Comparison of ENCODE assay signal across 12 cellular contexts in the genomic region with DNA sequence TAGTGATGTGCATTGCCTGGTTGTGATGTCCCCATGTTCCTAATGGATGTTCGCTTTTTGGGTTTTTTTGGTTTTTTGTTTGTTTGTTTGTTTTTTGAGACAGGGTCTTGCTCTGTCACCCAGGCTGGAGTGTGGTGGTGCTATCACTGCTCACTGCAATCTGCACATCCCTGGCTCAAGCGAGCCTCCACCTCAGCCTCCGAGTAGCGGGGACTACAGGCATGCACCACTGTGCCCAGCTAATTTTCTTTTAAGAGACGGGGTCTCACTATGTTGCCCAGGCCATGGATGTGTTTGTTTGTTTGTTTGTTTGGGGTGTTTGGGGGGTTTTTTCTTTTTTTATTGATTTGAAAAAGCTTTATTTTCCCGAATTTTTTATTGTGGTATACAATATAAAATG. TPM values are rescaled to one million over a fixed set of nuclear protein-coding genes. Genes with fewer than 3 reads are reported as not detected.
DNase-seq lines count a peak whose midpoint lies in the region; ATAC-seq and TF ChIP-seq lines count a peak whose summit lies in the region.
"Had no signal": no experiment of that assay in that cellular context is flagged by ENCODE, and none has a peak within 500 bp of the region (broad histone marks: within the 10 kb centered on the region; RNA-seq: fewer than 3 reads in every experiment).

No MANE protein-coding gene starts in this region.

- peak overlapping the region; percentile 99 to 100 (median 99) for H3K27ac ChIP-seq in esophagus muscularis mucosa (replicated peaks in 1 of 4)

- TF ChIP-seq EP300 in esophagus muscularis mucosa (IDR thresholded peaks at IDR 0.05) = no peak

- WGBS in esophagus muscularis mucosa = 76% methylated on average over 6 of the region's 6 CpGs

- H3K36me3 ChIP-seq in esophagus muscularis mucosa = peaks cover 0 to 3% (median 0%) of the 10 kb centered on the region in 4 donors
- H3K36me3 ChIP-seq: upper lobe of left lung had no signal

- no peak for ATAC-seq in GM18867 (IDR thresholded peaks at IDR 0.05; ENCODE audit: unreplicated experiment)
- ATAC-seq in GM18909 (IDR thresholded peaks at IDR 0.05; ENCODE audit: poor library complexity, unreplicated experiment) = no peak

- H3K4me1 Mint-ChIP-seq in HFFc6 (ENCODE audit: low read depth) (peaks cover 55% of the 10 kb centered on the region), nephron progenitor cell (peaks cover 10% of the 10 kb centered on the region)

- H3K9me3 Mint-ChIP-seq in HFFc6 = peaks cover 40% of the 10 kb centered on the region
- H3K9me3 Mint-ChIP-seq in nephron progenitor cell = peaks cover 52% of the 10 kb centered on the region

- CTCF ChIA-PET in AG04449 (lab: Yijun Ruan, JAX) = interaction anchor here (1.3 to 6.9 kb wide), 4 partner anchors 43 to 128 kb away, joined by 3 to 63 read pairs (median 4); no protein-coding TSS in a partner anchor

- TF ChIP-seq CTCF in AG04449 (IDR thresholded peaks at IDR 0.05; ENCODE audit: insufficient read depth, low read length, missing control alignments) (no peak), HFFc6 (IDR thresholded peaks at IDR 0.05) (no peak), esophagus muscularis mucosa (IDR thresholded peaks at IDR 0.05) (no peak), nephron progenitor cell (IDR thresholded peaks at IDR 0.05) (no peak)

- H3K4me1 ChIP-seq in esophagus muscularis mucosa = peaks cover 15 to 54% (median 51%) of the 10 kb centered on the region in 4 donors

- POLR2A ChIA-PET in AG04449 (lab: Yijun Ruan, JAX) = interaction anchor here (0.7 to 3.0 kb wide), 6 partner anchors 17 to 128 kb away, joined by 4 to 26 read pairs (median 6); a partner anchor contains a TSS

- peak overlapping the region; percentile 70 for H3K27ac Mint-ChIP-seq in HFFc6
- H3K27ac Mint-ChIP-seq in nephron progenitor cell = no peak overlapping the region
- H3K27ac Mint-ChIP-seq: dendritic cell treated with granulocyte-macrophage colony-stimulating factor and Interleukin-4, amounts not matched to agents 40 ng/mL and 50 ng/mL, for 4 days had no signal

- H3K4me3 Mint-ChIP-seq in HFFc6 (peak overlapping the region; percentile 93), nephron progenitor cell (peak overlapping the region; percentile 68)
- H3K4me3 Mint-ChIP-seq: dendritic cell treated with granulocyte-macrophage colony-stimulating factor and Interleukin-4, amounts not matched to agents 40 ng/mL and 50 ng/mL, for 4 days had no signal

- no peak for TF ChIP-seq POLR2A in esophagus muscularis mucosa (IDR thresholded peaks at IDR 0.05; ENCODE audit: low read depth)

- intact Hi-C loops in esophagus muscularis mucosa (cut with DNase I) = no loop called here

- peak overlapping the region; percentile 81 for H3K4me3 ChIP-seq in AG04449 (ENCODE audit: low read depth, low read length)
- peak overlapping the region; percentile 81 to 97 (median 94) for H3K4me3 ChIP-seq in esophagus muscularis mucosa

- peaks cover 0 to 8% (median 0%) of the 10 kb centered on the region in 4 donors for H3K27me3 ChIP-seq in esophagus muscularis mucosa

- H3K9me3 ChIP-seq in esophagus muscularis mucosa = peaks cover 0 to 19% (median 9%) of the 10 kb centered on the region in 4 donors

- DNase-seq in AG04449 (ENCODE audit: low read depth, low spot score) (no peak), HFFc6 (no peak), esophagus muscularis mucosa (ENCODE audit: extremely low spot score) (peak; percentile 66), nephron progenitor cell (no peak), T-helper 2 cell (no peak), COR-L47 (lab: John Stamatoyannopoulos, UW) (no peak)
- DNase-seq: hypothalamus, NCI-H1930 had no signal

- H3K27me3 Mint-ChIP-seq in HFFc6 (ENCODE audit: insufficient read depth) (peaks cover 1% of the 10 kb centered on the region; the same call in 1 of the 2 replicates), nephron progenitor cell (ENCODE audit: low read depth, poor library complexity) (peaks cover 41% of the 10 kb centered on the region)

- peaks cover 47% of the 10 kb centered on the region for H3K36me3 Mint-ChIP-seq in HFFc6 (ENCODE audit: low read depth)
- peaks cover 49% of the 10 kb centered on the region for H3K36me3 Mint-ChIP-seq in nephron progenitor cell (ENCODE audit: low read depth)

RNA-seq across cellular contexts. Expression of a gene that starts 2.1 kb away (rescaled TPM):
- 100 to 1,000 TPM; 426 to 514 (median 467) TPM for total RNA-seq in HFFc6 (2021; fragmentation: NEBNext Ultra II Directional; extraction: Animal tissue kit (Norgen Biotek cat#: 25700))
- 1,000 to 10,000 TPM in 2 of 4 donors, 100 to 1,000 TPM in 2; 942 to 1,525 (median 1,202) TPM for total RNA-seq in esophagus muscularis mucosa

RNA-seq across cellular contexts. Expression of a gene that starts 55.4 kb away (rescaled TPM):
- 1 to 10 TPM in 1 of 6 experiments, under 1 TPM in 4, not detected in 1; 0.12 to 1.2 (median 0.17) TPM for total RNA-seq in HFFc6 (2021; fragmentation: NEBNext Ultra II Directional; extraction: Animal tissue kit (Norgen Biotek cat#: 25700))
- 1 to 10 TPM in 2 of 4 donors, under 1 TPM in 1, not detected in 1; 0.26 to 2.5 (median 1.2) TPM for total RNA-seq in esophagus muscularis mucosa
